In the genomic region with DNA sequence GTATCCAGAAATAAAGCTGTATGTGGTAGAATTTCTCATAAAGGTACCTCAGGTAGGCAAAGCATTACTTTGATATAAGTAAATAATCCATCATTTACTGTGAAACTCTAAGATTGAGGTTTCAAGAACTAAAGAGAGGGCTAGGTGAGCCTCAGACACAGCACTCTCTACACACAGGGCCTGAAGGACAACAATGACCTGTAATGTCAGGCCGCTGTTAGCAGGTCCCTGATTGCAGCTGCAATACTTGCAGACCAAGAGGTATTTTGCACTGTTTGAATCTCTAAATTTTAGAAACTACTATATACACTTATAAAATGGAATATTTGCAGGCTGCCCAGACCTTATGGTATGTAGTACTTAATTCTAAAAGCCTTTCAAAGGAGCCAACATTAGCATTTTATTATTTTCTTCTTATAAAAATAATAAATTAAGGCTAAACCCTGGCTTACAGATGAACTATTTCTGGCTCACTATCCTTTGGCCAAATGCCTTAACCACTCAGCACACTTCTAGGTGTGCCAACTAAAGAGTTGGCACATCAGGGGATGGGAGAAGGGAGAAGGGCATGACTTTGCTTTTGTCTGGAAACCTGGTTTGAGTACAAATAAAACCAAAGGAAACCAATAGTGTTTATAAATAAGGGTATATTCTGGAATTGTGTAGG, we compare ENCODE assay signal across 16 cellular contexts.
"Had no signal": no experiment of that assay in that cellular context is flagged by ENCODE, and none has a peak within 500 bp of the region (broad histone marks: within the 10 kb centered on the region; RNA-seq: fewer than 3 reads in every experiment).

No MANE protein-coding gene starts in this region.

- H3K27me3 Mint-ChIP-seq: activated B cell treated with CpG ODN at 0.5 μM for 24 hours; activated naive CD4-positive, alpha-beta T cell treated with anti-CD3 and anti-CD28 coated beads, Interleukin-2, amount 10 ng/mL, durations not matched to agents 7 days and 5 days; naive thymus-derived CD8-positive, alpha-beta T cell had no signal

- H3K36me3 ChIP-seq: stomach, thoracic aorta had no signal

- H3K9me3 Mint-ChIP-seq: activated B cell treated with CpG ODN at 0.5 μM for 24 hours, brain, endodermal cell, mesothelial cell of epicardium had no signal

- DNase-seq: activated B cell treated with CpG ODN at 0.5 μM for 24 hours; activated CD4-positive, alpha-beta T cell treated with anti-CD3 and anti-CD28 coated beads, Interleukin-2, amount 50 U/mL, for 1 hour; activated naive CD4-positive, alpha-beta T cell treated with anti-CD3 and anti-CD28 coated beads, Interleukin-2, amount 10 ng/mL, durations not matched to agents 7 days and 5 days; activated T-cell treated with anti-CD3 and anti-CD28 coated beads for 4 hours; dermis blood vessel endothelial cell; endodermal cell; erythroblast; naive thymus-derived CD8-positive, alpha-beta T cell; stimulated activated CD4-positive, alpha-beta T cell treated with anti-CD3 and anti-CD28 coated beads, Interleukin-15, amount 100 ng/mL, for 24 hours; stimulated activated CD4-positive, alpha-beta T cell treated with anti-CD3 and anti-CD28 coated beads, Interleukin-4, amount 100 ng/mL, for 24 hours; stomach had no signal

- H3K4me3 ChIP-seq: stomach, thoracic aorta had no signal

- H3K27ac ChIP-seq: stomach, thoracic aorta had no signal

- ATAC-seq: naive thymus-derived CD8-positive, alpha-beta T cell had no signal

- H3K27ac Mint-ChIP-seq: activated B cell treated with CpG ODN at 0.5 μM for 24 hours; activated naive CD4-positive, alpha-beta T cell treated with anti-CD3 and anti-CD28 coated beads, Interleukin-2, amount 10 ng/mL, durations not matched to agents 7 days and 5 days; activated T-helper 2 cell treated with anti-CD3 and anti-CD28 coated beads, Interferon-gamma antibody, Interleukin-2, Interleukin-4, amounts not matched to agents 10 μg/mL and 5 μg/mL and 100 μg/mL, durations not matched to agents 14 hours and 24 hours and 36 hours; endodermal cell; mesothelial cell of epicardium; T-helper 1 cell treated with Interleukin-12 subunit alpha and Interleukin-12 subunit beta and Interleukin-4 antibody, amounts not matched to agents 30 μg/mL and 1 μg/mL, for 36 hours had no signal

- H3K9me3 ChIP-seq: thoracic aorta had no signal

- H3K27me3 ChIP-seq: stomach had no signal

- H3K36me3 Mint-ChIP-seq: brain; mesothelial cell of epicardium; naive thymus-derived CD8-positive, alpha-beta T cell had no signal

- H3K4me3 Mint-ChIP-seq: activated B cell treated with CpG ODN at 0.5 μM for 24 hours; activated naive CD4-positive, alpha-beta T cell treated with anti-CD3 and anti-CD28 coated beads, Interleukin-2, amount 10 ng/mL, durations not matched to agents 7 days and 5 days; brain; endodermal cell; mesothelial cell of epicardium; T-helper 1 cell treated with Interleukin-12 subunit alpha and Interleukin-12 subunit beta and Interleukin-4 antibody, amounts not matched to agents 30 μg/mL and 1 μg/mL, for 36 hours had no signal
